11 cellular contexts compared by ENCODE assay signal in genomic region chr5:3594514-3595101, GRCh38. TPM values are rescaled to one million over a fixed set of nuclear protein-coding genes. Genes with fewer than 3 reads are reported as not detected.
DNase-seq lines count a peak whose midpoint lies in the region; ATAC-seq and TF ChIP-seq lines count a peak whose summit lies in the region.
"Had no signal": no experiment of that assay in that cellular context is flagged by ENCODE, and none has a peak within 500 bp of the region (broad histone marks: within the 10 kb centered on the region; RNA-seq: fewer than 3 reads in every experiment).

No MANE protein-coding gene starts in this region.

- peaks cover 5 to 13% of the 10 kb centered on the region in 2 donors for H3K4me1 Mint-ChIP-seq in immature natural killer cell

- H3F3A ChIP-seq in neural cell (ENCODE audit: insufficient read depth, low read length, poor library complexity, severe bottlenecking), result no peaks in the 10 kb centered on the region

- H3K4me2 ChIP-seq in neural cell (ENCODE audit: low read length), result no peak overlapping the region

- peak overlapping the region in 1 of 5 donors; percentile 32 for H3K4me3 Mint-ChIP-seq in immature natural killer cell

- no peak overlapping the region for H2AFZ ChIP-seq in neural cell (ENCODE audit: low read depth, low read length)

- DNase-seq in Ammon's horn (ENCODE audit: low spot score), result peak; percentile 11
- peak; percentile 19 for DNase-seq in NCI-H524 treated with DMSO at 0.1 percent for 48 hours (lab: John Stamatoyannopoulos, UW)
- DNase-seq in fibroblast of the aortic adventitia (ENCODE audit: low read depth), result peak; percentile 18
- no peak for DNase-seq in immature natural killer cell
- DNase-seq in NCI-H187 (lab: John Stamatoyannopoulos, UW), result no peak
- no peak for DNase-seq in NCI-H2107 (lab: John Stamatoyannopoulos, UW)
- DNase-seq: activated CD4-positive, alpha-beta T cell treated with anti-CD3 and anti-CD28 coated beads, Interleukin-2, amount 50 U/mL, for 1 hour; islet precursor cell; stimulated activated CD4-positive, alpha-beta T cell treated with anti-CD3 and anti-CD28 coated beads, Interleukin-2, amount 100 ng/mL, for 24 hours had no signal

- peaks cover 0 to 3% (median 0%) of the 10 kb centered on the region in 3 donors for H3K36me3 Mint-ChIP-seq in immature natural killer cell

- H4K20me1 ChIP-seq in neural cell (ENCODE audit: insufficient read depth), result no peaks in the 10 kb centered on the region

- H3K4me3 ChIP-seq in fibroblast of the aortic adventitia (ENCODE audit: low read depth, low read length) (peak overlapping the region; percentile 48), neural cell (ENCODE audit: low read length) (peak overlapping the region; percentile 59)

- H3K27me3 Mint-ChIP-seq in immature natural killer cell (ENCODE audit: low read depth in 3 of 3), result peaks cover 23 to 38% (median 25%) of the 10 kb centered on the region in 3 donors

- TF ChIP-seq RAD21 in neural cell (conservative IDR thresholded peaks at IDR 0.05), result peak; percentile 45

- no peak for ATAC-seq in esophagus mucosa

- peaks cover 0 to 12% (median under 1%) of the 10 kb centered on the region in 6 donors for H3K9me3 Mint-ChIP-seq in immature natural killer cell

- no peak overlapping the region for H3K27ac Mint-ChIP-seq in immature natural killer cell

- no peak for TF ChIP-seq CTCF in fibroblast of the aortic adventitia (IDR thresholded peaks at IDR 0.05; ENCODE audit: insufficient read depth, low read length)
- TF ChIP-seq CTCF in neural cell (IDR thresholded peaks at IDR 0.05; ENCODE audit: poor library complexity, severe bottlenecking), result peak; percentile 43

- peaks cover 5% of the 10 kb centered on the region for H3K9me3 ChIP-seq in neural cell (ENCODE audit: low read length)

- H3K27me3 ChIP-seq in neural cell (ENCODE audit: insufficient read depth, low read depth, low read length), result peaks cover 95% of the 10 kb centered on the region

- no peak overlapping the region for H3K9ac ChIP-seq in neural cell (ENCODE audit: low read length)

- H3K79me2 ChIP-seq in neural cell (replicated peaks; ENCODE audit: insufficient read depth, low read length), result no peaks in the 10 kb centered on the region

- TF ChIP-seq EP300 in neural cell (conservative IDR thresholded peaks at IDR 0.05; ENCODE audit: poor library complexity, severe bottlenecking), result no peak

- H3K36me3 ChIP-seq in neural cell (ENCODE audit: insufficient read depth, low read length), result no peaks in the 10 kb centered on the region

- H3K27ac ChIP-seq in neural cell (ENCODE audit: low read length), result no peak overlapping the region

- no peaks in the 10 kb centered on the region for H3K9me2 ChIP-seq in neural cell (ENCODE audit: insufficient read depth, low read length)

TF ChIP-seq in neural cell, 6 proteins besides CTCF, POLR2A, EP300 and RAD21:
- TF ChIP-seq EZH2 (IDR thresholded peaks at IDR 0.05; ENCODE audit: borderline replicate concordance, insufficient read depth, low read length, poor library complexity, severe bottlenecking) (peak; percentile 33), POLR2AphosphoS5 (IDR thresholded peaks at IDR 0.05) (peak; percentile 24), MXI1 (conservative IDR thresholded peaks at IDR 0.05; ENCODE audit: poor library complexity, severe bottlenecking) (no peak)

RNA-seq across cellular contexts. Expression of gene IRX1, which starts 1.0 kb away (rescaled TPM):
- total RNA-seq in fibroblast of the aortic adventitia (ENCODE audit: low replicate concordance) (7.9 and 8.0 TPM in 2 replicates), esophagus mucosa (1.1 TPM)
- polyA plus RNA-seq in neural cell (0.34 TPM in 1 of 2 replicates, not detected in the other), immature natural killer cell (not detected)
- polyA minus RNA-seq in neural cell, result not detected in 2 replicates

Comparison
In these comparisons a context has a peak if more than half of its experiments do, and no peak if none do; other contexts are left out.
1. DNase-seq: peak in Ammon's horn (single experiment), NCI-H524 treated with DMSO at 0.1 percent for 48 hours (single experiment) and fibroblast of the aortic adventitia (single experiment); none in immature natural killer cell (0 of 3), NCI-H187 (0 of 2) and NCI-H2107 (single experiment).